Comparison of ENCODE assay signal across 10 cellular contexts in genomic region chr3:41026394-41027177, GRCh38.
DNase-seq lines count a peak whose midpoint lies in the region; ATAC-seq and TF ChIP-seq lines count a peak whose summit lies in the region.
"Had no signal": no experiment of that assay in that cellular context is flagged by ENCODE, and none has a peak within 500 bp of the region (broad histone marks: within the 10 kb centered on the region; RNA-seq: fewer than 3 reads in every experiment).

No MANE protein-coding gene starts in this region.

- H3K36me3 ChIP-seq in heart left ventricle (no peaks in the 10 kb centered on the region), psoas muscle (ENCODE audit: insufficient read depth in 1 of 2, low read depth in 1 of 2) (no peaks in the 10 kb centered on the region)

- intact Hi-C loops in heart left ventricle (cut with DNase I) (loop anchor here in 1 of 10 donors (2.0 kb wide), 1 partner anchor 174 kb away; no protein-coding TSS in a partner anchor), psoas muscle (cut with DNase I) (no loop called here)

- WGBS in heart left ventricle, 4 donors = 6 to 27% (median 14%) methylated on average over 3 of the region's 3 CpGs
- WGBS in psoas muscle, 3 donors = 6 to 15% (median 12%) methylated on average over 2 to 3 of the region's 3 CpGs

- no peak for TF ChIP-seq CTCF in HFF-Myc (IDR thresholded peaks at IDR 0.05; ENCODE audit: low read depth, low read length, missing control alignments)
- TF ChIP-seq CTCF in heart left ventricle (IDR thresholded peaks at IDR 0.05) = no peak
- no peak for TF ChIP-seq CTCF in psoas muscle (IDR thresholded peaks at IDR 0.05)
- no peak for TF ChIP-seq CTCF in coronary artery (IDR thresholded peaks at IDR 0.05)

- H3K4me1 ChIP-seq in heart left ventricle (peaks cover 0 to 18% (median 11%) of the 10 kb centered on the region in 12 donors), psoas muscle (no peaks in the 10 kb centered on the region)

- H3K4me3 ChIP-seq in HFF-Myc (replicated peaks; ENCODE audit: low read depth, low read length) (no peak overlapping the region), heart left ventricle (no peak overlapping the region), psoas muscle (no peak overlapping the region), coronary artery (no peak overlapping the region)

- TF ChIP-seq POLR2A in heart left ventricle (IDR thresholded peaks at IDR 0.05) = no peak

- H3K27me3 ChIP-seq in heart left ventricle = no peaks in the 10 kb centered on the region
- peaks cover 0 to 2% (median 0%) of the 10 kb centered on the region in 3 donors for H3K27me3 ChIP-seq in psoas muscle (ENCODE audit: insufficient read depth in 3 of 3, low read length in 2 of 3)

- ATAC-seq in heart left ventricle (peak; percentile 86 to 98 (median 96)), psoas muscle (peak in 3 of 4 donors; percentile 46 to 53 (median 51))
- ATAC-seq: activated T-cell treated with anti-CD3 and anti-CD28 coated beads, Interleukin-2, amount 50 U/mL, for 4 hours had no signal

- H3K27ac ChIP-seq in heart left ventricle (peak overlapping the region in 7 of 12 donors; percentile 14 to 67 (median 36)), psoas muscle (no peak overlapping the region), coronary artery (no peak overlapping the region)

- no peaks in the 10 kb centered on the region for H3K9me3 ChIP-seq in heart left ventricle
- no peaks in the 10 kb centered on the region for H3K9me3 ChIP-seq in psoas muscle

- DNase-seq in HFF-Myc (ENCODE audit: extremely low read depth, low read depth) (peak; percentile 21), UCSD-AML1 (lab: John Stamatoyannopoulos, UW; ENCODE audit: unreplicated experiment) (peak; percentile 33), heart left ventricle (peak in 4 of 5 donors; percentile 81 to 88 (median 84)), psoas muscle (peak; percentile 56 to 57), coronary artery (ENCODE audit: low spot score) (no peak)
- no peak for DNase-seq in activated CD8-positive, alpha-beta memory T cell treated with anti-CD3 and anti-CD28 coated beads, Interleukin-2, amount 50 U/mL, for 4 hours
- DNase-seq in stimulated activated CD4-positive, alpha-beta T cell treated with anti-CD3 and anti-CD28 coated beads, Interleukin-15, amount 100 ng/mL, for 24 hours = no peak
- DNase-seq in activated naive CD4-positive, alpha-beta T cell (lab: John Stamatoyannopoulos, UW) = no peak
- DNase-seq: activated T-cell treated with anti-CD3 and anti-CD28 coated beads, Interleukin-2, amount 50 U/mL, for 4 hours; NCI-H774 had no signal

Comparison
In these comparisons a context has a peak if more than half of its experiments do, and no peak if none do; other contexts are left out.
1. DNase-seq: peak in HFF-Myc (single experiment), UCSD-AML1 (single experiment), heart left ventricle (4 of 5) and psoas muscle (2 of 2); none in activated CD8-positive, alpha-beta memory T cell treated with anti-CD3 and anti-CD28 coated beads, Interleukin-2, amount 50 U/mL, for 4 hours (single experiment), stimulated activated CD4-positive, alpha-beta T cell treated with anti-CD3 and anti-CD28 coated beads, Interleukin-15, amount 100 ng/mL, for 24 hours (single experiment), activated naive CD4-positive, alpha-beta T cell (0 of 4) and coronary artery (single experiment).
2. H3K27ac ChIP-seq: peak in heart left ventricle (7 of 12); none in psoas muscle (single experiment) and coronary artery (0 of 2).